ENCODE assay signal across 8 cellular contexts in the genomic region with DNA sequence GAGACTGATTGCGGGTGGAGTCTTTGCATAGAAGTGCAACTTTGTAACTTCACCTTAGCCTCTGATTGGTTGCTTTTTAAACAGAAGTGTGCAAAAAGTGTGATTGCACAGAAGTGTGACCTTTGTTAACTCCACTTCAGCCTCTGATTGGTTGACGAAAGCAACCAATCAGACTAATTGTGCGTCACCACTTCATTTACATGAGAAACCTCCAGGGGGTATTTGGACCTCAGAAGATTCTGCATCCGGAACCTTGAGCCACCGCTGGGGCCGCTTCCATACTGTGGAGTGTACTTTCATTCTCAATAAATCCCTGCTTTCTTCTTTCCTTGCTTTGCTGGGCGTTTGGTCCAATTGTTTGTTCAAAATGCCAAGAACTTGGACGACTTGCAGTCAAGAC. TPM values are rescaled to one million over a fixed set of nuclear protein-coding genes. Genes with fewer than 3 reads are reported as not detected.
DNase-seq lines count a peak whose midpoint lies in the region; ATAC-seq and TF ChIP-seq lines count a peak whose summit lies in the region.

No MANE protein-coding gene starts in this region.

- no peaks in the 10 kb centered on the region for H3K36me3 Mint-ChIP-seq in progenitor cell of endocrine pancreas (ENCODE audit: insufficient read depth)

- peak overlapping the region; percentile 58 for H3K4me3 Mint-ChIP-seq in progenitor cell of endocrine pancreas (ENCODE audit: low read depth)

- no peak for TF ChIP-seq CTCF in coronary artery (IDR thresholded peaks at IDR 0.05)
- TF ChIP-seq CTCF in progenitor cell of endocrine pancreas (IDR thresholded peaks at IDR 0.05; ENCODE audit: unreplicated experiment): no peak
- TF ChIP-seq CTCF in adrenal gland (IDR thresholded peaks at IDR 0.05): no peak

- peak overlapping the region; percentile 30 for H3K4me3 ChIP-seq in coronary artery
- H3K4me3 ChIP-seq in adrenal gland: no peak overlapping the region
- no peak overlapping the region for H3K4me3 ChIP-seq in right cardiac atrium (ENCODE audit: low read length)

- peak overlapping the region in 1 of 2 donors; percentile 79 for H3K27ac ChIP-seq in coronary artery
- no peak overlapping the region for H3K27ac ChIP-seq in adrenal gland
- no peak overlapping the region for H3K27ac ChIP-seq in right cardiac atrium (ENCODE audit: low read length)

- intact Hi-C loops in adrenal gland (cut with DNase I) (loop anchor here in 1 of 2 donors (10.0 kb wide), 1 partner anchor 232 kb away; no protein-coding TSS in a partner anchor), right cardiac atrium (cut with DNase I) (loop anchor here in 2 of 4 donors (10.0 kb wide), 2 partner anchors 212 to 318 kb away; no protein-coding TSS in a partner anchor)

- WGBS in adrenal gland, 4 donors: 77 to 84% (median 80%) methylated on average over 8 of the region's 8 CpGs
- WGBS in right cardiac atrium: 66% methylated on average over 8 of the region's 8 CpGs

- no peaks in the 10 kb centered on the region for H3K9me3 Mint-ChIP-seq in progenitor cell of endocrine pancreas (ENCODE audit: low read depth)

- H3K4me1 ChIP-seq in adrenal gland (replicated peaks in 1 of 2): peaks cover 0 to 8% of the 10 kb centered on the region in 2 donors
- H3K4me1 ChIP-seq in right cardiac atrium (ENCODE audit: control insufficient read depth, insufficient read depth, low read length): peaks cover 2% of the 10 kb centered on the region

- no peaks in the 10 kb centered on the region for H3K9me3 ChIP-seq in adrenal gland (replicated peaks in 1 of 3)
- H3K9me3 ChIP-seq in right cardiac atrium (ENCODE audit: control insufficient read depth, low read length): no peaks in the 10 kb centered on the region

- peak; percentile 55 for DNase-seq in Daoy (ENCODE audit: low read depth)
- DNase-seq in LoVo (ENCODE audit: low spot score): peak; percentile 51
- no peak for DNase-seq in coronary artery (ENCODE audit: low spot score)
- no peak for DNase-seq in progenitor cell of endocrine pancreas (ENCODE audit: low spot score, unreplicated experiment)
- no peak for DNase-seq in adrenal gland
- DNase-seq in COLO668 (lab: John Stamatoyannopoulos, UW; ENCODE audit: unreplicated experiment): no peak
- DNase-seq in right cardiac atrium: no peak

- H3K27me3 ChIP-seq in adrenal gland (no peaks in the 10 kb centered on the region), right cardiac atrium (ENCODE audit: control insufficient read depth, insufficient read depth) (no peaks in the 10 kb centered on the region)

- ATAC-seq in GM19463 (IDR thresholded peaks at IDR 0.05; ENCODE audit: unreplicated experiment) (no peak), right cardiac atrium (no peak)

- H3K4me1 Mint-ChIP-seq in progenitor cell of endocrine pancreas (ENCODE audit: low read depth): peaks cover 16% of the 10 kb centered on the region

- H3K27ac Mint-ChIP-seq in progenitor cell of endocrine pancreas: peak overlapping the region; percentile 19

- H3K27me3 Mint-ChIP-seq in progenitor cell of endocrine pancreas: peaks cover 8% of the 10 kb centered on the region

- TF ChIP-seq POLR2A in adrenal gland (IDR thresholded peaks at IDR 0.05): no peak

- H3K36me3 ChIP-seq in adrenal gland (replicated peaks in 1 of 2): no peaks in the 10 kb centered on the region

RNA-seq across cellular contexts. Expression of a gene that starts 1.6 kb away (rescaled TPM):
- total RNA-seq in Daoy (2014; rRNA removed; shearing (Covaris generic)): 11.8 and 15.7 TPM in 2 replicates
- total RNA-seq in progenitor cell of endocrine pancreas (10.9 TPM in 2 replicates), adrenal gland (10 to 100 TPM; 13.6 to 30.0 (median 24.7) TPM), right cardiac atrium (10 to 100 TPM; 43.7 to 50.9 (median 48.1) TPM)
- polyA plus RNA-seq in adrenal gland (10 to 100 TPM in 1 of 3 donors, 1 to 10 TPM in 2; 6.5 to 10.0 (median 7.5) TPM), right cardiac atrium (19.4 TPM)

Comparison
In these comparisons a context has a peak if more than half of its experiments do, and no peak if none do; other contexts are left out.
1. DNase-seq: peak in Daoy (single experiment) and LoVo (single experiment); none in coronary artery (single experiment), progenitor cell of endocrine pancreas (single experiment), adrenal gland (0 of 7), COLO668 (single experiment) and right cardiac atrium (0 of 3).